Comparison of ENCODE assay signal across 1 cellular context in the genomic region with DNA sequence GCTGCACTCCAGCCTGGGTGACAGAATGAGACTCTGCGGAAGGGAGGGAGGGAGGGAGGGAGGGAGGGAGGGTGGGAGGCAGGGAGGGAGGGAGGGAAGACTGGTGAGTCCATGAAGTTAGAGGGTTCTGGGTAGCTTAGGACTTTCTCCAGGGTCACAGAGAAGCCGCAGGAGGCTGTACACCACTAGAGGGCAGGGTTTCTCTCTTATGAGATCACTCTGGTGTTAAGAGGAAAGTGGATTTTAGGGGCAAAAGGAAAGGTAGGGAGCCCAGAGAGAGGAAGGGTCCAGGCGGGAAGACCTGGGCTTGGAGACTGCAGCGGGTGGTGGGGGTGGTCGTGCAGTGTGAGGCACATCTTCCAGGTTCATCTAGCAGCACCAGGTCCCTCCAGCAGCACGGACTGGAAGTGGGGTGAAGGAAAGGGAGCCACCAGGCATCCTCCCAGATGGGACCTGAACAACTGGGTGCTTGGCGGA.
TF ChIP-seq lines count a peak whose summit lies in the region.

No MANE protein-coding gene starts in this region.

TF ChIP-seq in HEK293, 187 proteins besides CTCF, POLR2A, EP300 and RAD21 (continued from another document):
- TF ChIP-seq, protein P1, sequence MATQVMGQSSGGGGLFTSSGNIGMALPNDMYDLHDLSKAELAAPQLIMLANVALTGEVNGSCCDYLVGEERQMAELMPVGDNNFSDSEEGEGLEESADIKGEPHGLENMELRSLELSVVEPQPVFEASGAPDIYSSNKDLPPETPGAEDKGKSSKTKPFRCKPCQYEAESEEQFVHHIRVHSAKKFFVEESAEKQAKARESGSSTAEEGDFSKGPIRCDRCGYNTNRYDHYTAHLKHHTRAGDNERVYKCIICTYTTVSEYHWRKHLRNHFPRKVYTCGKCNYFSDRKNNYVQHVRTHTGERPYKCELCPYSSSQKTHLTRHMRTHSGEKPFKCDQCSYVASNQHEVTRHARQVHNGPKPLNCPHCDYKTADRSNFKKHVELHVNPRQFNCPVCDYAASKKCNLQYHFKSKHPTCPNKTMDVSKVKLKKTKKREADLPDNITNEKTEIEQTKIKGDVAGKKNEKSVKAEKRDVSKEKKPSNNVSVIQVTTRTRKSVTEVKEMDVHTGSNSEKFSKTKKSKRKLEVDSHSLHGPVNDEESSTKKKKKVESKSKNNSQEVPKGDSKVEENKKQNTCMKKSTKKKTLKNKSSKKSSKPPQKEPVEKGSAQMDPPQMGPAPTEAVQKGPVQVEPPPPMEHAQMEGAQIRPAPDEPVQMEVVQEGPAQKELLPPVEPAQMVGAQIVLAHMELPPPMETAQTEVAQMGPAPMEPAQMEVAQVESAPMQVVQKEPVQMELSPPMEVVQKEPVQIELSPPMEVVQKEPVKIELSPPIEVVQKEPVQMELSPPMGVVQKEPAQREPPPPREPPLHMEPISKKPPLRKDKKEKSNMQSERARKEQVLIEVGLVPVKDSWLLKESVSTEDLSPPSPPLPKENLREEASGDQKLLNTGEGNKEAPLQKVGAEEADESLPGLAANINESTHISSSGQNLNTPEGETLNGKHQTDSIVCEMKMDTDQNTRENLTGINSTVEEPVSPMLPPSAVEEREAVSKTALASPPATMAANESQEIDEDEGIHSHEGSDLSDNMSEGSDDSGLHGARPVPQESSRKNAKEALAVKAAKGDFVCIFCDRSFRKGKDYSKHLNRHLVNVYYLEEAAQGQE (tag by site-specific recombination; IDR thresholded peaks at IDR 0.05): no peak
- no peak for TF ChIP-seq ZNF623 (tag by site-specific recombination; IDR thresholded peaks at IDR 0.05)
- TF ChIP-seq, protein P2, sequence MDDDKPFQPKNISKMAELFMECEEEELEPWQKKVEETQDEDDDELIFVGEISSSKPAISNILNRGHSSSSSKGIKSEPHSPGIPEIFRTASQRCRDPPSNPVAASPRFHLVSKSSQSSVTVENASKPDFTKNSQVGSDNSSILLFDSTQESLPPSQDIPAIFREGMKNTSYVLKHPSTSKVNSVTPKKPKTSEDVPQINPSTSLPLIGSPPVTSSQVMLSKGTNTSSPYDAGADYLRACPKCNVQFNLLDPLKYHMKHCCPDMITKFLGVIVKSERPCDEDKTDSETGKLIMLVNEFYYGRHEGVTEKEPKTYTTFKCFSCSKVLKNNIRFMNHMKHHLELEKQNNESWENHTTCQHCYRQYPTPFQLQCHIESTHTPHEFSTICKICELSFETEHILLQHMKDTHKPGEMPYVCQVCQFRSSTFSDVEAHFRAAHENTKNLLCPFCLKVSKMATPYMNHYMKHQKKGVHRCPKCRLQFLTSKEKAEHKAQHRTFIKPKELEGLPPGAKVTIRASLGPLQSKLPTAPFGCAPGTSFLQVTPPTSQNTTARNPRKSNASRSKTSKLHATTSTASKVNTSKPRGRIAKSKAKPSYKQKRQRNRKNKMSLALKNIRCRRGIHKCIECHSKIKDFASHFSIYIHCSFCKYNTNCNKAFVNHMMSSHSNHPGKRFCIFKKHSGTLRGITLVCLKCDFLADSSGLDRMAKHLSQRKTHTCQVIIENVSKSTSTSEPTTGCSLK (tag by site-specific recombination; IDR thresholded peaks at IDR 0.05): no peak
